In genomic region chr19:18263324-18264215, GRCh38 we compare ENCODE assay signal across 30 cellular contexts. TPM values are rescaled to one million over a fixed set of nuclear protein-coding genes. Genes with fewer than 3 reads are reported as not detected.
"Had no signal": no experiment of that assay in that cellular context is flagged by ENCODE, and none has a peak within 500 bp of the region (broad histone marks: within the 10 kb centered on the region; RNA-seq: fewer than 3 reads in every experiment).

No MANE protein-coding gene starts in this region.

- H3K4me3 Mint-ChIP-seq: activated CD4-positive, alpha-beta T cell treated with anti-CD3 and anti-CD28 coated beads for 36 hours; activated naive CD4-positive, alpha-beta T cell treated with anti-CD3 and anti-CD28 coated beads, Interleukin-2, amount 10 ng/mL, durations not matched to agents 7 days and 5 days; activated naive CD8-positive, alpha-beta T cell treated with anti-CD3 and anti-CD28 coated beads, Interleukin-2, amount 50 U/mL, for 24 hours; activated T-helper 1 cell treated with anti-CD3 and anti-CD28 coated beads, Interleukin-12 subunit alpha, Interleukin-12 subunit beta, Interleukin-2, Interleukin-4 antibody, amounts not matched to agents 30 ng/mL and 10 ng/mL and 1 ng/mL, durations not matched to agents 14 hours and 24 hours and 36 hours; central memory CD8-positive, alpha-beta T cell; dendritic cell treated with granulocyte-macrophage colony-stimulating factor and Interleukin-4, amounts not matched to agents 40 ng/mL and 50 ng/mL, for 4 days; endodermal cell; naive thymus-derived CD4-positive, alpha-beta T cell; stimulated activated naive B cell treated with anti-CD40 and anti-IgM and Interleukin-4, amounts not matched to agents 10 μg/mL and 1 μg/mL and 100 μg/mL, for 72 hours had no signal

- H3K4me3 ChIP-seq: heart right ventricle, stomach, thyroid gland, upper lobe of left lung, vagina had no signal

- H3K9me3 Mint-ChIP-seq: activated naive CD4-positive, alpha-beta T cell treated with anti-CD3 and anti-CD28 coated beads, Interleukin-2, amount 10 ng/mL, durations not matched to agents 7 days and 5 days; activated naive CD8-positive, alpha-beta T cell treated with anti-CD3 and anti-CD28 coated beads, Interleukin-2, amount 50 U/mL, for 24 hours; activated T-helper 1 cell treated with anti-CD3 and anti-CD28 coated beads, Interleukin-12 subunit alpha, Interleukin-12 subunit beta, Interleukin-2, Interleukin-4 antibody, amounts not matched to agents 30 ng/mL and 10 ng/mL and 1 ng/mL, durations not matched to agents 14 hours and 24 hours and 36 hours; central memory CD8-positive, alpha-beta T cell; dendritic cell treated with granulocyte-macrophage colony-stimulating factor and Interleukin-4, amounts not matched to agents 40 ng/mL and 50 ng/mL, for 4 days; endodermal cell; stimulated activated naive B cell treated with anti-CD40 and anti-IgM and Interleukin-4, amounts not matched to agents 10 μg/mL and 1 μg/mL and 100 μg/mL, for 72 hours had no signal

- H3K27me3 Mint-ChIP-seq: activated CD4-positive, alpha-beta T cell treated with anti-CD3 and anti-CD28 coated beads for 36 hours; activated naive CD4-positive, alpha-beta T cell treated with anti-CD3 and anti-CD28 coated beads, Interleukin-2, amount 10 ng/mL, durations not matched to agents 7 days and 5 days; activated naive CD8-positive, alpha-beta T cell treated with anti-CD3 and anti-CD28 coated beads, Interleukin-2, amount 50 U/mL, for 24 hours; central memory CD8-positive, alpha-beta T cell; dendritic cell treated with granulocyte-macrophage colony-stimulating factor and Interleukin-4, amounts not matched to agents 40 ng/mL and 50 ng/mL, for 4 days; naive thymus-derived CD4-positive, alpha-beta T cell; stimulated activated naive B cell treated with anti-CD40 and anti-IgM and Interleukin-4, amounts not matched to agents 10 μg/mL and 1 μg/mL and 100 μg/mL, for 72 hours had no signal

- ATAC-seq: activated CD4-positive, alpha-beta T cell treated with anti-CD3 and anti-CD28 coated beads for 36 hours; activated naive CD8-positive, alpha-beta T cell treated with anti-CD3 and anti-CD28 coated beads, Interleukin-2, amount 50 U/mL, for 24 hours; naive thymus-derived CD4-positive, alpha-beta T cell; stimulated activated naive B cell treated with anti-CD40 and anti-IgM and Interleukin-4, amounts not matched to agents 10 μg/mL and 1 μg/mL and 100 μg/mL, for 72 hours had no signal

- H3K27ac Mint-ChIP-seq: activated CD4-positive, alpha-beta T cell treated with anti-CD3 and anti-CD28 coated beads for 36 hours; activated naive CD4-positive, alpha-beta T cell treated with anti-CD3 and anti-CD28 coated beads, Interleukin-2, amount 10 ng/mL, durations not matched to agents 7 days and 5 days; activated naive CD8-positive, alpha-beta T cell treated with anti-CD3 and anti-CD28 coated beads, Interleukin-2, amount 50 U/mL, for 24 hours; activated T-helper 1 cell treated with anti-CD3 and anti-CD28 coated beads, Interleukin-12 subunit alpha, Interleukin-12 subunit beta, Interleukin-2, Interleukin-4 antibody, amounts not matched to agents 30 ng/mL and 10 ng/mL and 1 ng/mL, durations not matched to agents 14 hours and 24 hours and 36 hours; dendritic cell treated with granulocyte-macrophage colony-stimulating factor and Interleukin-4, amounts not matched to agents 40 ng/mL and 50 ng/mL, for 4 days; endodermal cell; naive thymus-derived CD4-positive, alpha-beta T cell; stimulated activated naive B cell treated with anti-CD40 and anti-IgM and Interleukin-4, amounts not matched to agents 10 μg/mL and 1 μg/mL and 100 μg/mL, for 72 hours had no signal

- H3K4me1 ChIP-seq: heart right ventricle, stomach, thyroid gland, upper lobe of left lung, vagina had no signal

- FAIRE-seq: islet of Langerhans had no signal

- DNase-seq: activated CD4-positive, alpha-beta T cell treated with anti-CD3 and anti-CD28 coated beads for 36 hours; activated CD4-positive, alpha-beta T cell treated with anti-CD3 and anti-CD28 coated beads, Interleukin-2, amount 50 U/mL, for 48 hours; activated CD4-positive, CD25-positive, alpha-beta regulatory T cell; activated CD8-positive, alpha-beta memory T cell treated with anti-CD3 and anti-CD28 coated beads for 24 hours; activated CD8-positive, alpha-beta memory T cell treated with anti-CD3 and anti-CD28 coated beads, Interleukin-2, amount 50 U/mL, for 4 hours; activated effector memory CD4-positive, alpha-beta T cell treated with anti-CD3 and anti-CD28 coated beads, Interleukin-2, amount 50 U/mL, for 16 hours; activated naive CD4-positive, alpha-beta T cell treated with anti-CD3 and anti-CD28 coated beads, Interleukin-2, amount 10 ng/mL, durations not matched to agents 7 days and 5 days; activated naive CD8-positive, alpha-beta T cell treated with anti-CD3 and anti-CD28 coated beads, Interleukin-2, amount 50 U/mL, for 24 hours; activated T-cell treated with anti-CD3 and anti-CD28 coated beads, Interleukin-2, amount 50 U/mL, for 1 hour; endodermal cell; foreskin fibroblast; heart right ventricle; left ventricle myocardium superior; midbrain; naive thymus-derived CD4-positive, alpha-beta T cell; nucleus accumbens; posterior cingulate gyrus; stimulated activated CD4-positive, alpha-beta T cell treated with anti-CD3 and anti-CD28 coated beads, Interleukin-15, amount 100 ng/mL, for 24 hours; stimulated activated CD4-positive, alpha-beta T cell treated with anti-CD3 and anti-CD28 coated beads, Interleukin-2, amount 100 ng/mL, for 24 hours; stimulated activated naive B cell treated with anti-CD40 and anti-IgM and Interleukin-4, amounts not matched to agents 10 μg/mL and 1 μg/mL and 100 μg/mL, for 72 hours; stomach; thyroid gland had no signal

- H3K9me3 ChIP-seq: heart right ventricle, stomach, thyroid gland, upper lobe of left lung, vagina had no signal

- H3K27ac ChIP-seq: heart right ventricle, stomach, thyroid gland, upper lobe of left lung, vagina had no signal

- H3K4me1 Mint-ChIP-seq: activated naive CD4-positive, alpha-beta T cell treated with anti-CD3 and anti-CD28 coated beads, Interleukin-2, amount 10 ng/mL, durations not matched to agents 7 days and 5 days; activated naive CD8-positive, alpha-beta T cell treated with anti-CD3 and anti-CD28 coated beads, Interleukin-2, amount 50 U/mL, for 24 hours; endodermal cell had no signal

- H3K27me3 ChIP-seq: heart right ventricle, stomach, thyroid gland, upper lobe of left lung, vagina had no signal

RNA-seq across cellular contexts. Expression of gene IQCN, which starts 10.7 kb away (rescaled TPM):
- total RNA-seq: bronchial epithelial cell had no signal

RNA-seq across cellular contexts. Expression of gene PDE4C, which starts 37.3 kb away (rescaled TPM):
- total RNA-seq: activated CD4-positive, alpha-beta T cell treated with anti-CD3 and anti-CD28 coated beads for 36 hours; activated T-helper 1 cell treated with anti-CD3 and anti-CD28 coated beads, Interleukin-12 subunit alpha, Interleukin-12 subunit beta, Interleukin-2, Interleukin-4 antibody, amounts not matched to agents 30 ng/mL and 10 ng/mL and 1 ng/mL, durations not matched to agents 14 hours and 24 hours and 36 hours; naive thymus-derived CD4-positive, alpha-beta T cell; T-helper 2 cell treated with Interferon-gamma antibody and Interleukin-4, amounts not matched to agents 100 ng/mL and 5 ng/mL, for 36 hours had no signal
- polyA plus RNA-seq: naive thymus-derived CD4-positive, alpha-beta T cell had no signal
